Comparison of ENCODE assay signal across 8 cellular contexts in the genomic region with DNA sequence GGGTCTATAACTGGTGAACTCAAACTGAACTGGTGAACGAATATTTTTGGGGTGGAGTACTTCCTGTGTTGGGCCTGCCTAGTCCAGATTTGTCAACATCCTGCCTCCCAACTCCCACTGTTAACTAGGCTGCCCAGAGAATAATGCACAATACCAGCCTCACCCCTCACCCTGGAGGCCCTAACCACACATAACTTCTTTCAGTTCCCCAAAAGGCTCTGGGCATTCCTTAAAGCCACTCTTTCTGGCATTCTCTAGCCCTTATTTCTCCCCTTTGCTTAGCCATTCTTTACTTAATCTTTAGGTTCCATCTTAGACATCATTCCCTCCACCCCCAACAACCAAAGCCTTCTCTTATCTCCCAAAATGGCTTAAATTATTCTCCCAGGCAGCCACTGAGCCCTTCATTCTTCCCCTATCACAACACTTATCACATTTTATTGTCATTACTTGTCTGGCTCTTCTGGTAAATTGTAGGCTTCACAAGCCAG. TPM values are rescaled to one million over a fixed set of nuclear protein-coding genes. Genes with fewer than 3 reads are reported as not detected.
DNase-seq lines count a peak whose midpoint lies in the region; ATAC-seq and TF ChIP-seq lines count a peak whose summit lies in the region.

No MANE protein-coding gene starts in this region.

- TF ChIP-seq CTCF in A673 (conservative IDR thresholded peaks at IDR 0.05; ENCODE audit: low read depth, low read length) = no peak

- no peak overlapping the region for H3K4me3 Mint-ChIP-seq in activated naive CD8-positive, alpha-beta T cell treated with anti-CD3 and anti-CD28 coated beads, Interleukin-2, amount 50 U/mL, for 24 hours

- intact Hi-C loops in A673 (cut with micrococcal nuclease; ENCODE audit: unreplicated experiment) = no loop called here

- ATAC-seq in GM18907 (IDR thresholded peaks at IDR 0.05; ENCODE audit: unreplicated experiment) (peak; percentile 81), HG02840 (IDR thresholded peaks at IDR 0.05; ENCODE audit: low FRiP score, unreplicated experiment) (no peak), HG02884 (IDR thresholded peaks at IDR 0.05; ENCODE audit: unreplicated experiment) (no peak)
- ATAC-seq in activated naive CD8-positive, alpha-beta T cell treated with anti-CD3 and anti-CD28 coated beads, Interleukin-2, amount 50 U/mL, for 24 hours = no peak

- peaks cover 34% of the 10 kb centered on the region for H3K4me1 Mint-ChIP-seq in activated naive CD8-positive, alpha-beta T cell treated with anti-CD3 and anti-CD28 coated beads, Interleukin-2, amount 50 U/mL, for 24 hours

- H3K9me3 Mint-ChIP-seq in activated naive CD8-positive, alpha-beta T cell treated with anti-CD3 and anti-CD28 coated beads, Interleukin-2, amount 50 U/mL, for 24 hours = no peaks in the 10 kb centered on the region

- H3K4me1 ChIP-seq in mesodermal cell (ENCODE audit: control insufficient read depth, insufficient read depth, low read length, poor library complexity, severe bottlenecking) (peaks cover 19% of the 10 kb centered on the region), A673 (ENCODE audit: insufficient read depth, low read length, poor library complexity, severe bottlenecking) (no peaks in the 10 kb centered on the region)

- POLR2A ChIA-PET in A673 (lab: Charles Lee; ENCODE audit: low non-redundant PET) = no interaction called here

- CTCF ChIA-PET in A673 (lab: Charles Lee) = no interaction called here

- whole genome bisulfite sequencing in mesodermal cell (ENCODE audit: insufficient coverage in 2 of 2), 2 experiments = 83% methylated on average over 1 of the region's 1 CpG; no CpG with 5 or more reads in 1 of the 2 experiments

- no peaks in the 10 kb centered on the region for H3K27me3 ChIP-seq in A673 (replicated peaks; ENCODE audit: insufficient read depth, low read depth, low read length, poor library complexity)

- in situ Hi-C loops in KBM-7 (cut with MboI; ENCODE audit: low pct_unique_long_range_greater_than_20kb, low sequenced_read_pairs) = no loop called here

- peak overlapping the region; percentile 74 for H3K27ac Mint-ChIP-seq in activated naive CD8-positive, alpha-beta T cell treated with anti-CD3 and anti-CD28 coated beads, Interleukin-2, amount 50 U/mL, for 24 hours

- H3K27ac ChIP-seq in mesodermal cell (ENCODE audit: low read depth, low read length, severe bottlenecking) = peak overlapping the region; percentile 89
- no peak overlapping the region for H3K27ac ChIP-seq in A673 (ENCODE audit: low read depth, low read length, poor library complexity, severe bottlenecking)

- BruUV-seq in A673 (replicated peaks; lab: Mats Ljungman, UMichigan) = no TSS peak

- H3K9me3 ChIP-seq in mesodermal cell (ENCODE audit: control insufficient read depth, low read length) (no peaks in the 10 kb centered on the region), A673 (ENCODE audit: low read depth, low read length, poor library complexity, severe bottlenecking) (no peaks in the 10 kb centered on the region)

- H3K27me3 Mint-ChIP-seq in activated naive CD8-positive, alpha-beta T cell treated with anti-CD3 and anti-CD28 coated beads, Interleukin-2, amount 50 U/mL, for 24 hours = no peaks in the 10 kb centered on the region

- no peak overlapping the region for H3K4me3 ChIP-seq in mesodermal cell (ENCODE audit: extremely low read depth, insufficient read depth, low read length, poor library complexity, severe bottlenecking)
- H3K4me3 ChIP-seq in A673 (ENCODE audit: low read depth, low read length, poor library complexity, severe bottlenecking) = no peak overlapping the region

- no peaks in the 10 kb centered on the region for H3K36me3 ChIP-seq in mesodermal cell (ENCODE audit: control insufficient read depth, insufficient read depth, low read length)
- H3K36me3 ChIP-seq in A673 (ENCODE audit: insufficient read depth, low read length, poor library complexity, severe bottlenecking) = no peaks in the 10 kb centered on the region

- DNase-seq in KBM-7 = peak; percentile 79
- DNase-seq in activated naive CD8-positive, alpha-beta T cell treated with anti-CD3 and anti-CD28 coated beads, Interleukin-2, amount 50 U/mL, for 24 hours = no peak
- no peak for DNase-seq in A673 (ENCODE audit: low spot score)
- no peak for DNase-seq in NCI-H2107 treated with DMSO at 0.1 percent for 48 hours (lab: John Stamatoyannopoulos, UW; ENCODE audit: unreplicated experiment)

- no peaks in the 10 kb centered on the region for H3K36me3 Mint-ChIP-seq in activated naive CD8-positive, alpha-beta T cell treated with anti-CD3 and anti-CD28 coated beads, Interleukin-2, amount 50 U/mL, for 24 hours (ENCODE audit: low read depth)

RNA-seq across cellular contexts. Expression of a gene that starts 9.1 kb away (rescaled TPM):
- 206 TPM for polyA plus RNA-seq in mesodermal cell (2013, experiment 1 of 2)
- 212 TPM for polyA plus RNA-seq in mesodermal cell (2013, experiment 2 of 2)
- total RNA-seq in A673 (2021) = 104 and 106 TPM in 2 replicates

RNA-seq across cellular contexts. Expression of a gene that starts 23.3 kb away (rescaled TPM):
- polyA plus RNA-seq in mesodermal cell (2013, experiment 1 of 2) = 18.8 TPM
- polyA plus RNA-seq in mesodermal cell (2013, experiment 2 of 2) = 15.8 TPM
- total RNA-seq in A673 (2021) = 32.9 and 37.2 TPM in 2 replicates
